In genomic region chr1:9376886-9377333, GRCh38 we compare ENCODE assay signal across 14 cellular contexts.
DNase-seq lines count a peak whose midpoint lies in the region; TF ChIP-seq lines count a peak whose summit lies in the region.
"Had no signal": no experiment of that assay in that cellular context is flagged by ENCODE, and none has a peak within 500 bp of the region (broad histone marks: within the 10 kb centered on the region; RNA-seq: fewer than 3 reads in every experiment).

No MANE protein-coding gene starts in this region.

- TF ChIP-seq CTCF in MCF 10A (IDR thresholded peaks at IDR 0.05; ENCODE audit: unreplicated experiment) (no peak), mammary epithelial cell (conservative IDR thresholded peaks at IDR 0.05 in 1 of 2, IDR thresholded peaks at IDR 0.05 in 1 of 2; ENCODE audit: extremely low read depth in 1 of 2, insufficient read depth in 1 of 2, low read depth in 1 of 2, low read length in 2 of 2) (no peak), left ventricle myocardium inferior (IDR thresholded peaks at IDR 0.05; ENCODE audit: borderline replicate concordance) (no peak), osteocyte (IDR thresholded peaks at IDR 0.05) (no peak), vagina (IDR thresholded peaks at IDR 0.05) (no peak), brain microvascular endothelial cell (IDR thresholded peaks at IDR 0.05; ENCODE audit: low read depth, low read length, missing control alignments) (no peak)

- no peak for TF ChIP-seq POLR2A in vagina (IDR thresholded peaks at IDR 0.05)

- no peaks in the 10 kb centered on the region for H3K4me1 ChIP-seq in mammary epithelial cell (ENCODE audit: insufficient read depth, low read length)
- H3K4me1 ChIP-seq in left ventricle myocardium inferior = peaks cover 51% of the 10 kb centered on the region
- H3K4me1 ChIP-seq in vagina = peaks cover 52% of the 10 kb centered on the region

- dilution Hi-C loops in mammary epithelial cell (cut with HindIII; ENCODE audit: low sequenced_read_pairs) = loop anchor here (5.0 to 10.0 kb wide), 4 partner anchors 52 to 178 kb away; no protein-coding TSS in a partner anchor

- H3K27ac ChIP-seq in mammary epithelial cell (ENCODE audit: insufficient read depth, low read depth, low read length) (no peak overlapping the region), left ventricle myocardium inferior (replicated peaks) (peak overlapping the region; percentile 83), vagina (peak overlapping the region; percentile 87), brain microvascular endothelial cell (no peak overlapping the region)
- H3K27ac ChIP-seq: 22Rv1, SK-N-MC had no signal

- in situ Hi-C loops in mammary epithelial cell (cut with MboI; ENCODE audit: low sequenced_read_pairs in 2 of 2) (no loop called here), brain microvascular endothelial cell (cut with HindIII; ENCODE audit: low pct_ligation_motif_present, low sequenced_read_pairs) (no loop called here)

- H3K27me3 ChIP-seq in mammary epithelial cell (ENCODE audit: insufficient read depth, low read length) = no peaks in the 10 kb centered on the region
- no peaks in the 10 kb centered on the region for H3K27me3 ChIP-seq in left ventricle myocardium inferior (ENCODE audit: low read depth)
- no peaks in the 10 kb centered on the region for H3K27me3 ChIP-seq in vagina
- no peaks in the 10 kb centered on the region for H3K27me3 ChIP-seq in brain microvascular endothelial cell (replicated peaks)

- H3K9me3 Mint-ChIP-seq in MCF 10A (ENCODE audit: unreplicated experiment) (no peaks in the 10 kb centered on the region), osteocyte (ENCODE audit: unreplicated experiment) (no peaks in the 10 kb centered on the region)
- H3K9me3 Mint-ChIP-seq: activated naive CD4-positive, alpha-beta T cell treated with anti-CD3 and anti-CD28 coated beads, Interleukin-2, amount 50 U/mL, for 24 hours; endodermal cell had no signal

- intact Hi-C loops in MCF 10A (cut with micrococcal nuclease) (no loop called here), mammary epithelial cell (cut with micrococcal nuclease) (no loop called here), left ventricle myocardium inferior (cut with micrococcal nuclease) (no loop called here), vagina (cut with DNase I) (loop anchor here (5.0 kb wide), 1 partner anchor 35 kb away; no protein-coding TSS in a partner anchor)

- CTCF ChIA-PET in MCF 10A (lab: Yijun Ruan, JAX) = no interaction called here
- CTCF ChIA-PET in mammary epithelial cell (lab: Charles Lee; ENCODE audit: low non-redundant PET) = no interaction called here

- 91% methylated on average over 9 of the region's 17 CpGs for WGBS in mammary epithelial cell (ENCODE audit: low coverage, missing lambda C conversion rate)

- no peak overlapping the region for H3K4me2 ChIP-seq in mammary epithelial cell (ENCODE audit: insufficient read depth, low read depth, low read length)

- H3K36me3 ChIP-seq in mammary epithelial cell (ENCODE audit: insufficient read depth, low read length) (no peaks in the 10 kb centered on the region), left ventricle myocardium inferior (no peaks in the 10 kb centered on the region), vagina (no peaks in the 10 kb centered on the region), brain microvascular endothelial cell (replicated peaks) (no peaks in the 10 kb centered on the region)

- no peak overlapping the region for H3K4me3 Mint-ChIP-seq in MCF 10A (ENCODE audit: unreplicated experiment)
- no peak overlapping the region for H3K4me3 Mint-ChIP-seq in osteocyte (ENCODE audit: unreplicated experiment)
- H3K4me3 Mint-ChIP-seq: activated naive CD4-positive, alpha-beta T cell treated with anti-CD3 and anti-CD28 coated beads, Interleukin-2, amount 50 U/mL, for 24 hours; endodermal cell had no signal

- no peak overlapping the region for H2AFZ ChIP-seq in mammary epithelial cell (ENCODE audit: low read depth, low read length)

- H4K20me1 ChIP-seq in mammary epithelial cell (ENCODE audit: insufficient read depth, low read length) = no peaks in the 10 kb centered on the region

- no peak overlapping the region for H3K9ac ChIP-seq in mammary epithelial cell (ENCODE audit: insufficient read depth, low read length)

- H3K4me3 ChIP-seq in mammary epithelial cell (replicated peaks in 1 of 3; ENCODE audit: insufficient read depth in 1 of 3, low read depth in 2 of 3, low read length in 3 of 3) = no peak overlapping the region
- no peak overlapping the region for H3K4me3 ChIP-seq in left ventricle myocardium inferior
- no peak overlapping the region for H3K4me3 ChIP-seq in vagina
- H3K4me3 ChIP-seq in brain microvascular endothelial cell (ENCODE audit: low read depth, low read length) = no peak overlapping the region
- H3K4me3 ChIP-seq: SK-N-MC had no signal

- POLR2A ChIA-PET in MCF 10A (lab: Yijun Ruan, JAX) = no interaction called here

- H3K79me2 ChIP-seq in mammary epithelial cell (ENCODE audit: insufficient read depth, low read length) = no peaks in the 10 kb centered on the region

- H3K9me3 ChIP-seq in mammary epithelial cell (replicated peaks; ENCODE audit: insufficient read depth, low read length) (no peaks in the 10 kb centered on the region), left ventricle myocardium inferior (replicated peaks) (no peaks in the 10 kb centered on the region), vagina (no peaks in the 10 kb centered on the region)

- no peak overlapping the region for H3K27ac Mint-ChIP-seq in MCF 10A (ENCODE audit: low read depth, unreplicated experiment)
- peak overlapping the region; percentile 94 for H3K27ac Mint-ChIP-seq in osteocyte (ENCODE audit: unreplicated experiment)
- H3K27ac Mint-ChIP-seq: activated naive CD4-positive, alpha-beta T cell treated with anti-CD3 and anti-CD28 coated beads, Interleukin-2, amount 50 U/mL, for 24 hours; endodermal cell had no signal

- no TSS peak for BruUV-seq in MCF 10A (replicated peaks; lab: Mats Ljungman, UMichigan)
- BruUV-seq in mammary epithelial cell (replicated peaks; lab: Mats Ljungman, UMichigan) = no TSS peak

- H3K27me3 Mint-ChIP-seq in MCF 10A (ENCODE audit: insufficient read depth, unreplicated experiment) (peaks cover 6% of the 10 kb centered on the region), osteocyte (ENCODE audit: unreplicated experiment) (no peaks in the 10 kb centered on the region)
- H3K27me3 Mint-ChIP-seq: activated naive CD4-positive, alpha-beta T cell treated with anti-CD3 and anti-CD28 coated beads, Interleukin-2, amount 50 U/mL, for 24 hours had no signal

- no peaks in the 10 kb centered on the region for H3K36me3 Mint-ChIP-seq in MCF 10A (ENCODE audit: insufficient read depth, unreplicated experiment)
- H3K36me3 Mint-ChIP-seq in osteocyte (ENCODE audit: unreplicated experiment) = no peaks in the 10 kb centered on the region
- H3K36me3 Mint-ChIP-seq: activated naive CD4-positive, alpha-beta T cell treated with anti-CD3 and anti-CD28 coated beads, Interleukin-2, amount 50 U/mL, for 24 hours had no signal

- H3K4me1 Mint-ChIP-seq in MCF 10A (ENCODE audit: insufficient read depth, unreplicated experiment) (no peaks in the 10 kb centered on the region), osteocyte (ENCODE audit: unreplicated experiment) (peaks cover 58% of the 10 kb centered on the region)
- H3K4me1 Mint-ChIP-seq: activated naive CD4-positive, alpha-beta T cell treated with anti-CD3 and anti-CD28 coated beads, Interleukin-2, amount 50 U/mL, for 24 hours had no signal

- DNase-seq in MCF 10A (ENCODE audit: unreplicated experiment) (peak; percentile 14), mammary epithelial cell (no peak), left ventricle myocardium inferior (peak; percentile 59), osteocyte (ENCODE audit: extremely low spot score, unreplicated experiment) (no peak), vagina (ENCODE audit: extremely low spot score in 2 of 2) (peak in 1 of 2 donors; percentile 96), brain microvascular endothelial cell (no peak), midbrain (lab: John Stamatoyannopoulos, UW) (no peak), 8988T (no peak)
- DNase-seq: activated CD4-positive, alpha-beta T cell treated with anti-CD3 and anti-CD28 coated beads, Interleukin-2, amount 50 U/mL, for 1 hour; endodermal cell; NCI-H524 had no signal

Comparison
In these comparisons a context has a peak if more than half of its experiments do, and no peak if none do; other contexts are left out.
1. DNase-seq: peak in MCF 10A (single experiment) and left ventricle myocardium inferior (single experiment); none in mammary epithelial cell (single experiment), osteocyte (single experiment), brain microvascular endothelial cell (single experiment), midbrain (single experiment) and 8988T (single experiment).
2. H3K27ac ChIP-seq: peak in left ventricle myocardium inferior (single experiment) and vagina (single experiment); none in mammary epithelial cell (single experiment) and brain microvascular endothelial cell (single experiment).